20 cellular contexts compared by ENCODE assay signal in the genomic region with DNA sequence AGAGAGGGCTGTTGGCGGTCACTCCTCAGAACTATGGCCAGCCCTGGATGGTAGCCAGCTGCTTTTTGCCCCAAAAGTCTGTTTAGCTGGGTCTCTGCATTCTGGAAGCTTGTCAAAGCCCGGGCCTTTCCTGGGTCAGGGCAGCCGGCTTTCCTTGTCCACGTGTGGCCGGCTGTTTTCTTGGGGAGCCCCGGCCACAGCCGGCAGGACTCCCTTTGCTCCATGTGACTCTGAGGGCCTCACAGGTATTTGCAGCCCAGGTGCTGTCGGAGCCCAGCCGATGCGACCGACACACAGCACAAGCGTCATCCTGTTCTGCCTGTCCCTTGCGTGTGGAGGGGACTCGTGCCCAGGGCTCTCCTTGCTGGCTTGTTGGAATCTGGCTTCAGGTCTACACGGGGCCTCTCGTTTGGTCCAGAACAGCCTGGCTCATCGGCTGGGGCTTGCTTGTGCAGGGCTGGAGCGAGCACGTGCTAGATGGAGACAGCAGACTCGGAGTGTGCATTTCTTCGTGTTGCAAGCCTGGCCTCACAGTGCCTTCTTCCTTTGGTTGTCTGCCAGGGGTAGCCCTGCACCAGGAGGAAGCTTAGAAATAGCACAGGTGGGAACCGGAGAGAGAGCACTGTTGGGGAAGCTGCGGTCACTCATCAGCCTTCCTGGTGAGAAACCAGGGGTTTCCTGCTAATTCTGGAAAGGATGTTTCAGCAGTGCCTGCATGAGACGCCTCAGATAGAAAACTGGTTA. TPM values are rescaled to one million over a fixed set of nuclear protein-coding genes. Genes with fewer than 3 reads are reported as not detected.
DNase-seq lines count a peak whose midpoint lies in the region; ATAC-seq, FAIRE-seq and TF ChIP-seq lines count a peak whose summit lies in the region.
"Had no signal": no experiment of that assay in that cellular context is flagged by ENCODE, and none has a peak within 500 bp of the region (broad histone marks: within the 10 kb centered on the region; RNA-seq: fewer than 3 reads in every experiment).

No MANE protein-coding gene starts in this region.

- no peak for TF ChIP-seq RAD21 in liver (IDR thresholded peaks at IDR 0.05)
- no peak for TF ChIP-seq RAD21 in HepG2 (CRISPR knock-in tag; IDR thresholded peaks at IDR 0.05)
- no peak for TF ChIP-seq RAD21 in H1 (IDR thresholded peaks at IDR 0.05 in 1 of 2, conservative IDR thresholded peaks at IDR 0.05 in 1 of 2; ENCODE audit: low read depth in 2 of 2, low read length in 2 of 2)

- no TSS peak for BruUV-seq in HepG2 (replicated peaks; lab: Mats Ljungman, UMichigan)

- H2BK20ac ChIP-seq in H1 (ENCODE audit: low read length), result no peak overlapping the region

- WGBS in liver, result 75% methylated on average over 24 of the region's 24 CpGs
- WGBS in HepG2 (ENCODE audit: low lambda C conversion rate), result 98% methylated on average over 22 of the region's 24 CpGs
- 96% methylated on average over 23 of the region's 24 CpGs; no CpG with 5 or more reads in 1 of the 2 experiments for WGBS in H1 (ENCODE audit: extremely low coverage in 1 of 2, insufficient coverage in 1 of 2, insufficient read length in 1 of 2, insufficient replicate concordance in 2 of 2, low coverage in 1 of 2, low lambda C conversion rate in 2 of 2, missing lambda C conversion rate in 1 of 2), 2 experiments

- H2BK120ac ChIP-seq in H1 (replicated peaks; ENCODE audit: low read depth, low read length), result no peak overlapping the region

- H3K36me3 ChIP-seq in liver (ENCODE audit: control insufficient read depth in 4 of 4, insufficient read depth in 3 of 4, low read depth in 1 of 4, low read length in 3 of 4) (no peaks in the 10 kb centered on the region), HepG2 (replicated peaks in 1 of 2; ENCODE audit: control insufficient read depth in 1 of 2, insufficient read depth in 2 of 2, low read length in 2 of 2) (peaks cover 32 to 64% of the 10 kb centered on the region in 2 experiments), H1 (ENCODE audit: control insufficient read depth in 2 of 4, insufficient read depth in 4 of 4, low read length in 3 of 4) (peaks cover 7 to 55% (median 39%) of the 10 kb centered on the region in 4 experiments)

- no peak overlapping the region for H4K8ac ChIP-seq in H1 (ENCODE audit: extremely low read depth, insufficient read depth, low read length)

- peak overlapping the region in 1 of 2 donors; percentile 13 for H3K27ac ChIP-seq in liver (ENCODE audit: low read depth in 1 of 2, low read length in 2 of 2)
- H3K27ac ChIP-seq in HepG2 (ENCODE audit: extremely low read length, insufficient read depth, low read length), result no peak overlapping the region
- H3K27ac ChIP-seq in H1 (ENCODE audit: low read depth, low read length), result no peak overlapping the region; the same call in 1 of the 2 replicates
- H3K27ac ChIP-seq: KMS-11 had no signal

- H3K9me3 Mint-ChIP-seq in progenitor cell of endocrine pancreas (ENCODE audit: low read depth), result no peaks in the 10 kb centered on the region
- H3K9me3 Mint-ChIP-seq: activated CD4-positive, alpha-beta memory T cell treated with anti-CD3 and anti-CD28 coated beads, Interleukin-2, amount 10 ng/mL, durations not matched to agents 7 days and 5 days had no signal

- no peaks in the 10 kb centered on the region for H3K27me3 Mint-ChIP-seq in progenitor cell of endocrine pancreas
- H3K27me3 Mint-ChIP-seq: activated CD4-positive, alpha-beta memory T cell treated with anti-CD3 and anti-CD28 coated beads, Interleukin-2, amount 10 ng/mL, durations not matched to agents 7 days and 5 days; naive B cell had no signal

- DNase-seq in HepG2 (ENCODE audit: low spot score) (no peak), H1 (ENCODE audit: low read depth in 1 of 2, low spot score in 2 of 2) (no peak), occipital lobe (lab: John Stamatoyannopoulos, UW) (peak; percentile 16), progenitor cell of endocrine pancreas (ENCODE audit: low spot score, unreplicated experiment) (no peak), foreskin melanocyte (no peak)
- DNase-seq: activated CD4-positive, alpha-beta memory T cell treated with anti-CD3 and anti-CD28 coated beads, Interleukin-2, amount 10 ng/mL, durations not matched to agents 7 days and 5 days; activated gamma-delta T cell; effector CD4-positive, alpha-beta T cell; naive B cell; NCI-H2029 treated with DMSO at 0.1 percent for 48 hours; NCI-H748 treated with DMSO at 0.1 percent for 48 hours; stimulated activated naive CD4-positive, alpha-beta T cell treated with Interleukin-2 at 50 U/mL for 16 hours had no signal

- H3K56ac ChIP-seq in H1 (replicated peaks; ENCODE audit: insufficient read length, low read depth, low read length), result no peak overlapping the region

- TF ChIP-seq CTCF in liver (IDR thresholded peaks at IDR 0.05; ENCODE audit: low read depth, low read length, missing input control), result no peak
- no peak for TF ChIP-seq CTCF in HepG2 (CRISPR knock-in tag; IDR thresholded peaks at IDR 0.05)
- TF ChIP-seq CTCF in H1 (IDR thresholded peaks at IDR 0.05; ENCODE audit: control extremely low read depth in 1 of 3, insufficient read depth in 1 of 3, low read depth in 1 of 3, low read length in 3 of 3), result no peak
- TF ChIP-seq CTCF in progenitor cell of endocrine pancreas (IDR thresholded peaks at IDR 0.05; ENCODE audit: unreplicated experiment), result no peak

- no peak overlapping the region for H2BK15ac ChIP-seq in H1 (ENCODE audit: low read length)

- H3K36me3 Mint-ChIP-seq in progenitor cell of endocrine pancreas (ENCODE audit: insufficient read depth), result peaks cover 37% of the 10 kb centered on the region

- H3K79me1 ChIP-seq in H1 (ENCODE audit: low read depth, low read length), result no peaks in the 10 kb centered on the region

- H3K23me2 ChIP-seq in H1 (ENCODE audit: low read depth, low read length), result 0 out of 2 replicates have a peak, but pooled peaks cover 1% of the 10 kb centered on the region

- H2BK12ac ChIP-seq in H1 (ENCODE audit: low read depth, low read length), result no peak overlapping the region

- H2AFZ ChIP-seq in HepG2 (ENCODE audit: low read length) (no peak overlapping the region), H1 (ENCODE audit: low read length) (no peak overlapping the region)

- ATAC-seq in HepG2 (no peak), GM21367 (IDR thresholded peaks at IDR 0.05; ENCODE audit: unreplicated experiment) (no peak), GM18861 (IDR thresholded peaks at IDR 0.05; ENCODE audit: unreplicated experiment) (no peak)
- ATAC-seq: sciatic nerve had no signal

- peak overlapping the region; percentile 66; the same call in 1 of the 2 replicates for H2BK5ac ChIP-seq in H1 (ENCODE audit: low read depth, low read length)

- H3K4ac ChIP-seq in H1 (replicated peaks; ENCODE audit: insufficient read length, low read depth, low read length), result no peak overlapping the region

- H3K9me3 ChIP-seq in liver (ENCODE audit: control insufficient read depth in 4 of 4, low read length in 3 of 4) (no peaks in the 10 kb centered on the region), HepG2 (ENCODE audit: low read length) (no peaks in the 10 kb centered on the region), H1 (ENCODE audit: insufficient read depth in 2 of 2, low read depth in 1 of 2, low read length in 1 of 2) (peaks cover 0 to 5% of the 10 kb centered on the region in 2 experiments; a peak in 1 of 4 replicates)

- no peaks in the 10 kb centered on the region for H3K4me1 Mint-ChIP-seq in progenitor cell of endocrine pancreas (ENCODE audit: low read depth)
- H3K4me1 Mint-ChIP-seq: naive B cell had no signal

- no peaks in the 10 kb centered on the region for H3K79me2 ChIP-seq in HepG2 (ENCODE audit: insufficient read depth, low read length)
- no peaks in the 10 kb centered on the region for H3K79me2 ChIP-seq in H1 (ENCODE audit: control insufficient read depth in 1 of 2, insufficient read depth in 2 of 2, low read length in 2 of 2)

- no peaks in the 10 kb centered on the region for H4K20me1 ChIP-seq in HepG2 (ENCODE audit: insufficient read depth, low read length)
- H4K20me1 ChIP-seq in H1 (replicated peaks in 1 of 2; ENCODE audit: control insufficient read depth in 1 of 2, insufficient read depth in 2 of 2, low read length in 2 of 2), result peaks cover 1 to 2% of the 10 kb centered on the region in 2 experiments

- CTCF ChIA-PET in HepG2 (lab: Yijun Ruan, JAX; ENCODE audit: low intra/inter-chr PET ratio, low total read pairs) (no interaction called here), H1 (lab: Charles Lee; ENCODE audit: partially characterized antibody) (interaction anchor here (1.0 to 1.7 kb wide), 2 partner anchors 8 to 11 kb away, joined by 3 read pairs; no protein-coding TSS in a partner anchor)

- H3K4me3 ChIP-seq in liver (ENCODE audit: low read depth in 1 of 3, low read length in 3 of 3) (no peak overlapping the region), HepG2 (replicated peaks in 1 of 3; ENCODE audit: insufficient read depth in 1 of 3, low read depth in 2 of 3, low read length in 3 of 3) (no peak overlapping the region), H1 (ENCODE audit: extremely low read depth in 1 of 4, insufficient read depth in 2 of 4, low read depth in 3 of 4, low read length in 4 of 4) (no peak overlapping the region)

- H3K23ac ChIP-seq in H1 (ENCODE audit: insufficient read length), result no peak overlapping the region

- intact Hi-C loops in HepG2 (cut with micrococcal nuclease; ENCODE audit: unreplicated experiment), result no loop called here

- H3K9ac ChIP-seq in liver (ENCODE audit: low read depth in 1 of 2, low read length in 2 of 2) (no peak overlapping the region), HepG2 (ENCODE audit: insufficient read depth, low read depth, low read length) (no peak overlapping the region), H1 (replicated peaks in 1 of 4; ENCODE audit: extremely low read depth in 1 of 4, low read depth in 3 of 4, low read length in 3 of 4) (no peak overlapping the region)
- H3K9ac ChIP-seq: KMS-11 had no signal

- no peak overlapping the region for H3K27ac Mint-ChIP-seq in progenitor cell of endocrine pancreas
- H3K27ac Mint-ChIP-seq: activated CD4-positive, alpha-beta memory T cell treated with anti-CD3 and anti-CD28 coated beads, Interleukin-2, amount 10 ng/mL, durations not matched to agents 7 days and 5 days; naive B cell had no signal

- no peak overlapping the region for H2AK5ac ChIP-seq in H1 (ENCODE audit: low read depth, low read length)

- no peak for TF ChIP-seq EP300 in HepG2 (IDR thresholded peaks at IDR 0.05; ENCODE audit: low read depth in 2 of 2, low read length in 2 of 2)
- no peak for TF ChIP-seq EP300 in HepG2 (CRISPR knock-in tag; IDR thresholded peaks at IDR 0.05; ENCODE audit: borderline replicate concordance)
- TF ChIP-seq EP300 in H1 (IDR thresholded peaks at IDR 0.05; ENCODE audit: borderline replicate concordance in 1 of 2, low read depth in 2 of 2, low read length in 2 of 2), result no peak

- peaks cover 6 to 29% (median 22%) of the 10 kb centered on the region in 4 donors for H3K4me1 ChIP-seq in liver (ENCODE audit: control insufficient read depth in 4 of 4, insufficient read depth in 4 of 4, low read length in 3 of 4)
- peaks cover 11% of the 10 kb centered on the region for H3K4me1 ChIP-seq in HepG2 (ENCODE audit: insufficient read depth, low read length)
- no peaks in the 10 kb centered on the region for H3K4me1 ChIP-seq in H1 (replicated peaks in 1 of 4; ENCODE audit: control insufficient read depth in 3 of 4, insufficient read depth in 4 of 4, low read length in 3 of 4)

- no peak overlapping the region for H4K5ac ChIP-seq in H1 (ENCODE audit: insufficient read length, low read depth, low read length)

- H3K27me3 ChIP-seq in liver (ENCODE audit: control insufficient read depth in 4 of 4, insufficient read depth in 4 of 4, low read length in 3 of 4) (no peaks in the 10 kb centered on the region), HepG2 (ENCODE audit: control insufficient read depth in 1 of 2, insufficient read depth in 2 of 2, low read length in 2 of 2) (no peaks in the 10 kb centered on the region), H1 (replicated peaks in 1 of 4; ENCODE audit: control insufficient read depth in 3 of 4, extremely low read depth in 1 of 4, insufficient read depth in 3 of 4, low read length in 3 of 4) (no peaks in the 10 kb centered on the region)

- TF ChIP-seq POLR2A in HepG2 (IDR thresholded peaks at IDR 0.05; ENCODE audit: insufficient read depth in 1 of 2, low read depth in 2 of 2, low read length in 2 of 2), result no peak
- no peak for TF ChIP-seq POLR2A in H1 (IDR thresholded peaks at IDR 0.05; ENCODE audit: control extremely low read depth in 1 of 2, low read depth in 2 of 2, low read length in 2 of 2)

- no peak overlapping the region for H3K4me2 ChIP-seq in HepG2 (ENCODE audit: low read depth, low read length)
- no peak overlapping the region for H3K4me2 ChIP-seq in H1 (ENCODE audit: insufficient read depth in 1 of 2, low read depth in 2 of 2, low read length in 2 of 2)
- H3K4me2 ChIP-seq: KMS-11 had no signal

- FAIRE-seq in HepG2 (lab: Jason Lieb, UNC), result no peak
- no peak for FAIRE-seq in H1 (lab: Jason Lieb, UNC)
- FAIRE-seq: astrocyte, islet of Langerhans had no signal

- in situ Hi-C loops in HepG2 (cut with HindIII; ENCODE audit: extremely low pct_ligation_motif_present, low pct_unique_long_range_greater_than_20kb), result no loop called here

- H4K91ac ChIP-seq in H1 (replicated peaks; ENCODE audit: insufficient read length, low read length), result no peak overlapping the region

- H3K14ac ChIP-seq in H1 (ENCODE audit: insufficient read length), result no peak overlapping the region

- no peak overlapping the region for H3K4me3 Mint-ChIP-seq in progenitor cell of endocrine pancreas (ENCODE audit: low read depth)
- H3K4me3 Mint-ChIP-seq: activated CD4-positive, alpha-beta memory T cell treated with anti-CD3 and anti-CD28 coated beads, Interleukin-2, amount 10 ng/mL, durations not matched to agents 7 days and 5 days; naive B cell had no signal

- H3K18ac ChIP-seq in H1 (ENCODE audit: extremely low read depth, low read length), result no peak overlapping the region

- POLR2A ChIA-PET in HepG2 (lab: Yijun Ruan, JAX), result no interaction called here
- POLR2A ChIA-PET in H1 (lab: Charles Lee; ENCODE audit: partially characterized antibody), result no interaction called here

RNA-seq across cellular contexts. Expression of gene PGPEP1L, which starts 51.4 kb away (rescaled TPM):
- total RNA-seq in liver (not detected), HepG2 (2016; rRNA removed; fragmentation: Illumina TruSeq; extraction: Trizol) (not detected in 2 replicates), occipital lobe (0.47 TPM), progenitor cell of endocrine pancreas (not detected in 2 replicates)
- polyA plus RNA-seq in liver (not detected), HepG2 (2011; rRNA removed) (not detected in 2 replicates), H1 (2011; rRNA removed) (0.14 and 0.17 TPM in 2 replicates)
- total RNA-seq in HepG2 (2016; cell fraction: cytosol; rRNA removed; fragmentation: Illumina TruSeq; extraction: Trizol; ENCODE audit: low read depth), result not detected in 2 replicates
- not detected in 2 replicates for total RNA-seq in HepG2 (2016; cell fraction: insoluble cytoplasmic fraction; rRNA removed; fragmentation: Illumina TruSeq; extraction: Trizol)
- not detected in 2 replicates for total RNA-seq in HepG2 (2016; cell fraction: membrane; rRNA removed; fragmentation: Illumina TruSeq; extraction: Trizol)
- not detected in 2 replicates for total RNA-seq in HepG2 (2016; cell fraction: nucleus; rRNA removed; fragmentation: Illumina TruSeq; extraction: Trizol)
- not detected in 2 replicates for polyA plus RNA-seq in HepG2 (2011; cell fraction: cytosol; rRNA removed)
- polyA plus RNA-seq in HepG2 (2011; cell fraction: nucleus; rRNA removed), result not detected in 2 replicates
- not detected in 2 replicates for polyA plus RNA-seq in HepG2 (2012)
- not detected in 2 replicates for polyA plus RNA-seq in HepG2 (2016; cell fraction: cytosol; fragmentation: Illumina TruSeq; extraction: Trizol; ENCODE audit: low read depth)
- not detected in 2 replicates for polyA plus RNA-seq in HepG2 (2016; cell fraction: insoluble cytoplasmic fraction; fragmentation: Illumina TruSeq; extraction: Trizol; ENCODE audit: low read depth)
- polyA plus RNA-seq in HepG2 (2016; cell fraction: membrane; fragmentation: Illumina TruSeq; extraction: Trizol; ENCODE audit: low read depth), result not detected in 2 replicates
- polyA plus RNA-seq in HepG2 (2016; cell fraction: nucleus; fragmentation: Illumina TruSeq; extraction: Trizol; ENCODE audit: insufficient read depth, low read depth), result not detected in 2 replicates
- polyA minus RNA-seq in HepG2 (2011; rRNA and poly(A)+ RNA removed; ENCODE audit: low replicate concordance), result 2.3 TPM in 1 of 2 replicates, not detected in the other
- polyA minus RNA-seq in HepG2 (2011; cell fraction: cytosol; rRNA and poly(A)+ RNA removed), result not detected in 2 replicates
- polyA minus RNA-seq in HepG2 (2011; cell fraction: nucleus; rRNA and poly(A)+ RNA removed), result not detected in 2 replicates
- 0.22 TPM in 1 of 2 replicates, not detected in the other for total RNA-seq in H1 (2021; fragmentation: NEBNext Ultra II Directional; extraction: Animal tissue kit (Norgen Biotek cat#: 25700))
- 0.10 TPM for polyA plus RNA-seq in H1 (2011; cell fraction: cytosol; rRNA removed)
- 0.37 TPM for polyA plus RNA-seq in H1 (2011; cell fraction: nucleus; rRNA removed)
- polyA plus RNA-seq in H1 (2012, experiment 1 of 2), result 0.18 TPM in 1 of 4 replicates, not detected in the others
- polyA plus RNA-seq in H1 (2012, experiment 2 of 2), result not detected
- polyA plus RNA-seq in H1 (2013, experiment 1 of 2), result not detected
- polyA plus RNA-seq in H1 (2013, experiment 2 of 2), result 0.04 TPM
- polyA minus RNA-seq in H1 (2011; rRNA and poly(A)+ RNA removed), result 0.38 TPM in 1 of 2 replicates, not detected in the other
- not detected for polyA minus RNA-seq in H1 (2011; cell fraction: cytosol; rRNA and poly(A)+ RNA removed)
- polyA minus RNA-seq in H1 (2011; cell fraction: nucleus; rRNA and poly(A)+ RNA removed), result not detected
- total RNA-seq: activated CD4-positive, alpha-beta memory T cell treated with anti-CD3 and anti-CD28 coated beads, Interleukin-2, amount 10 ng/mL, durations not matched to agents 7 days and 5 days; astrocyte; RPMI7951; sciatic nerve had no signal
